ENCODE assay signal across 17 cellular contexts in genomic region chr5:83255268-83255667, GRCh38.
A peak's percentile ranks its signal among the peaks of the same experiment; 100 is the strongest.
DNase-seq lines count a peak whose midpoint lies in the region; ATAC-seq and TF ChIP-seq lines count a peak whose summit lies in the region.
"Had no signal": no experiment of that assay in that cellular context is flagged by ENCODE, and none has a peak within 500 bp of the region (broad histone marks: within the 10 kb centered on the region; RNA-seq: fewer than 3 reads in every experiment).

No MANE protein-coding gene starts in this region.

- no peak overlapping the region for H3K27ac ChIP-seq in fibroblast of lung (ENCODE audit: insufficient read depth, low read length)
- H3K27ac ChIP-seq: cardiac muscle cell, esophagus muscularis mucosa had no signal

- H3K4me3 ChIP-seq in fibroblast of lung (replicated peaks in 1 of 4; ENCODE audit: control extremely low read depth in 1 of 4, insufficient read depth in 1 of 4, low read depth in 3 of 4, low read length in 4 of 4) = no peak overlapping the region
- H3K4me3 ChIP-seq: cardiac muscle cell, esophagus muscularis mucosa, GM12878 had no signal

- H3K9ac ChIP-seq in fibroblast of lung (ENCODE audit: insufficient read depth, low read length) = no peak overlapping the region

- no peak overlapping the region for H2AFZ ChIP-seq in fibroblast of lung (ENCODE audit: low read length)

- no peaks in the 10 kb centered on the region for H4K20me1 ChIP-seq in fibroblast of lung (ENCODE audit: control insufficient read depth, extremely low read depth, insufficient read depth, low read length)

- H3K79me2 ChIP-seq in fibroblast of lung (ENCODE audit: control insufficient read depth, insufficient read depth, low read length) = no peaks in the 10 kb centered on the region

- H3K36me3 ChIP-seq in fibroblast of lung (ENCODE audit: control insufficient read depth, insufficient read depth, low read length) = no peaks in the 10 kb centered on the region
- H3K36me3 ChIP-seq: cardiac muscle cell, esophagus muscularis mucosa had no signal

- no peak overlapping the region for H3K4me2 ChIP-seq in fibroblast of lung (ENCODE audit: extremely low read depth, insufficient read depth, low read length)

- no peaks in the 10 kb centered on the region for H3K27me3 ChIP-seq in fibroblast of lung (ENCODE audit: control insufficient read depth, insufficient read depth, low read length)
- H3K27me3 ChIP-seq: cardiac muscle cell, esophagus muscularis mucosa had no signal

- H3K4me1 ChIP-seq in fibroblast of lung (ENCODE audit: control insufficient read depth, extremely low read depth, insufficient read depth, low read length) = no peaks in the 10 kb centered on the region
- H3K4me1 ChIP-seq: esophagus muscularis mucosa had no signal

- ATAC-seq in GM21360 (IDR thresholded peaks at IDR 0.05; ENCODE audit: unreplicated experiment) = no peak
- ATAC-seq: CD8-positive, alpha-beta T cell; GM12878 had no signal

- DNase-seq in GM03348 (ENCODE audit: low spot score) = peak; percentile 11
- DNase-seq in NOMO-1 treated with DMSO at 0.1 percent for 48 hours (lab: John Stamatoyannopoulos, UW; ENCODE audit: unreplicated experiment) = peak; percentile 55
- peak; percentile 46 to 80 for DNase-seq in fibroblast of lung (ENCODE audit: low read depth in 2 of 2)
- DNase-seq in stromal cell of bone marrow (ENCODE audit: low read depth) = peak; percentile 63
- no peak for DNase-seq in GOT3 (lab: John Stamatoyannopoulos, UW)
- no peak for DNase-seq in HPDE6-E6E7 (ENCODE audit: extremely low spot score)
- DNase-seq: activated CD4-positive, alpha-beta T cell treated with anti-CD3 and anti-CD28 coated beads, Interleukin-2, amount 10 ng/mL, durations not matched to agents 7 days and 5 days; activated naive CD4-positive, alpha-beta T cell treated with anti-CD3 and anti-CD28 coated beads, Interleukin-2, amount 50 U/mL, for 16 hours; activated T-cell treated with anti-CD3 and anti-CD28 coated beads for 4 hours; CD8-positive, alpha-beta T cell; DND-41; NCI-H187; stimulated activated CD4-positive, alpha-beta T cell treated with anti-CD3 and anti-CD28 coated beads, Interleukin-4, amount 100 ng/mL, for 24 hours had no signal

- no peaks in the 10 kb centered on the region for H3K9me3 ChIP-seq in fibroblast of lung (ENCODE audit: control insufficient read depth, insufficient read depth, low read depth, low read length)
- H3K9me3 ChIP-seq: esophagus muscularis mucosa had no signal

- no peak for TF ChIP-seq CTCF in fibroblast of lung (conservative IDR thresholded peaks at IDR 0.05 in 1 of 2, IDR thresholded peaks at IDR 0.05 in 1 of 2; ENCODE audit: low read depth in 1 of 2, low read length in 2 of 2)

Comparison
In these comparisons a context has a peak if more than half of its experiments do, and no peak if none do; other contexts are left out.
1. DNase-seq: peak in GM03348 (single experiment), NOMO-1 treated with DMSO at 0.1 percent for 48 hours (single experiment), fibroblast of lung (2 of 2) and stromal cell of bone marrow (single experiment); none in GOT3 (single experiment) and HPDE6-E6E7 (single experiment).